Comparison of ENCODE assay signal across 13 cellular contexts in genomic region chr10:76397957-76398665, GRCh38.
A peak's percentile ranks its signal among the peaks of the same experiment; 100 is the strongest.
DNase-seq lines count a peak whose midpoint lies in the region; TF ChIP-seq lines count a peak whose summit lies in the region.
"Had no signal": no experiment of that assay in that cellular context is flagged by ENCODE, and none has a peak within 500 bp of the region (broad histone marks: within the 10 kb centered on the region; RNA-seq: fewer than 3 reads in every experiment).

No MANE protein-coding gene starts in this region.

- no peaks in the 10 kb centered on the region for H3K27me3 ChIP-seq in spleen (replicated peaks in 1 of 7)

- TF ChIP-seq POLR2A in spleen (IDR thresholded peaks at IDR 0.05): no peak

- H3K9me3 ChIP-seq in spleen: peaks cover 0 to 3% (median 0%) of the 10 kb centered on the region in 8 donors

- H3K4me3 ChIP-seq in spleen: no peak overlapping the region

- in situ Hi-C loops in G401 (cut with HindIII; ENCODE audit: low sequenced_read_pairs): no loop called here

- WGBS in spleen, 5 donors: 79 to 83% (median 82%) methylated on average over 6 of the region's 6 CpGs

- H3K27ac ChIP-seq in spleen: peak overlapping the region in 2 of 8 donors; percentile 36 to 50

- peak; percentile 21 for DNase-seq in G401 (ENCODE audit: low spot score)
- DNase-seq in RPMI7951 (ENCODE audit: low read depth): peak; percentile 84
- peak; percentile 85 for DNase-seq in foreskin melanocyte
- DNase-seq in retina: peak; percentile 7
- no peak for DNase-seq in activated CD4-positive, alpha-beta T cell treated with anti-CD3 and anti-CD28 coated beads, Interleukin-2, amount 50 U/mL, for 1 hour
- DNase-seq in spleen: no peak
- DNase-seq in AG20443 (ENCODE audit: low spot score): no peak
- DNase-seq in epidermal melanocyte (ENCODE audit: insufficient read length, low spot score): no peak
- DNase-seq: activated CD4-positive, alpha-beta T cell treated with anti-CD3 and anti-CD28 coated beads for 4 hours; immature natural killer cell; mesenchymal stem cell; occipital lobe; stimulated activated naive CD8-positive, alpha-beta T cell treated with anti-CD3 and anti-CD28 coated beads, Interleukin-15, amount 100 ng/mL, for 72 hours had no signal

- intact Hi-C loops in spleen (cut with DNase I; ENCODE audit: low total_unique reads): no loop called here

- no peaks in the 10 kb centered on the region for H3K36me3 ChIP-seq in spleen

- no peaks in the 10 kb centered on the region for H3K4me1 ChIP-seq in spleen

- no peak for TF ChIP-seq CTCF in spleen (IDR thresholded peaks at IDR 0.05 in 8 of 11, conservative IDR thresholded peaks at IDR 0.05 in 3 of 11)

Comparison
In these comparisons a context has a peak if more than half of its experiments do, and no peak if none do; other contexts are left out.
1. DNase-seq: peak in G401 (single experiment), RPMI7951 (single experiment), foreskin melanocyte (single experiment) and retina (single experiment); none in activated CD4-positive, alpha-beta T cell treated with anti-CD3 and anti-CD28 coated beads, Interleukin-2, amount 50 U/mL, for 1 hour (single experiment), spleen (single experiment), AG20443 (single experiment) and epidermal melanocyte (single experiment).